Comparison of ENCODE assay signal across 11 cellular contexts in the genomic region with DNA sequence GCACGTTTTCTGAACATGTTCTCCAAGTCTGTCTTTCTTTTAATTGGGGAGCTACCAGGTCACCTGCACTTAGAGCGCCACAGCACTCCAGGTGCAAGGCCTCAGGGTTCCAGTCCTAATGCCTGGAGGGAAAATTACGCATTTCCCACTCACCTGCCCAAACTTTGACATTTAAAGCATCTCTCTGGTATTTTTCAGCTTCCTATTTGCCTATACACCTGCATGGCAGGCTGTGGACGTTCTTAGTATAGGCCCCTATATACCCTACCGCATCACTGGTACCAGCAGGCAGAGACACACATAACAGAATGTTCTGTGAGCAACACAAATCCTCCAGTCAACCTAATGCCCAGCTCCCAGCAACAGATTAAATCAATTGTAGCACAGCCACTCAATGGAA.
DNase-seq lines count a peak whose midpoint lies in the region; ATAC-seq and TF ChIP-seq lines count a peak whose summit lies in the region.
"Had no signal": no experiment of that assay in that cellular context is flagged by ENCODE, and none has a peak within 500 bp of the region (broad histone marks: within the 10 kb centered on the region; RNA-seq: fewer than 3 reads in every experiment).

No MANE protein-coding gene starts in this region.

- no peak overlapping the region for H3K27ac ChIP-seq in BLaER1
- H3K27ac ChIP-seq in H9 (ENCODE audit: insufficient read length, low read depth, low read length), result no peak overlapping the region
- H3K27ac ChIP-seq in neuronal stem cell (replicated peaks; ENCODE audit: low read length), result no peak overlapping the region
- no peak overlapping the region for H3K27ac ChIP-seq in spleen

- peaks cover 42 to 43% of the 10 kb centered on the region in 2 experiments for H3K4me1 Mint-ChIP-seq in H9
- peaks cover 16 to 24% (median 23%) of the 10 kb centered on the region in 3 donors for H3K4me1 Mint-ChIP-seq in T-cell
- peaks cover 21 to 29% of the 10 kb centered on the region in 2 donors for H3K4me1 Mint-ChIP-seq in immature natural killer cell
- H3K4me1 Mint-ChIP-seq in CD14-positive monocyte, result peaks cover 49% of the 10 kb centered on the region

- H2BK20ac ChIP-seq in H9 (ENCODE audit: low read depth, low read length, poor library complexity, severe bottlenecking), result no peak overlapping the region

- H3K36me3 ChIP-seq in BLaER1 (no peaks in the 10 kb centered on the region), neuronal stem cell (replicated peaks in 1 of 2; ENCODE audit: control insufficient read depth in 2 of 2, insufficient read depth in 2 of 2, low read length in 2 of 2) (no peaks in the 10 kb centered on the region), spleen (no peaks in the 10 kb centered on the region)
- H3K36me3 ChIP-seq: pancreas had no signal

- H2AK5ac ChIP-seq in H9 (ENCODE audit: insufficient read length, low read length), result no peak overlapping the region
- H2AK5ac ChIP-seq in neuronal stem cell (ENCODE audit: low read depth, low read length), result no peak overlapping the region

- H3K9me3 Mint-ChIP-seq in H9 (peaks cover 3 to 4% of the 10 kb centered on the region in 2 experiments), T-cell (peaks cover 0 to 8% (median 7%) of the 10 kb centered on the region in 3 donors), immature natural killer cell (peaks cover 3 to 8% (median 7%) of the 10 kb centered on the region in 6 donors), CD14-positive monocyte (peaks cover 3 to 11% (median 7%) of the 10 kb centered on the region in 7 donors)

- H3K9ac ChIP-seq in BLaER1, result no peak overlapping the region
- no peak overlapping the region for H3K9ac ChIP-seq in H9 (ENCODE audit: extremely low read depth, insufficient read length, low read length)
- no peak overlapping the region for H3K9ac ChIP-seq in neuronal stem cell (ENCODE audit: low read depth, low read length, poor library complexity)

- no peak overlapping the region for H3K14ac ChIP-seq in H9 (ENCODE audit: insufficient read depth, low read length)
- no peak overlapping the region for H3K14ac ChIP-seq in neuronal stem cell (ENCODE audit: low read length)

- H3K79me1 ChIP-seq in H9 (ENCODE audit: insufficient read depth, low read depth, low read length, poor library complexity, severe bottlenecking), result no peaks in the 10 kb centered on the region
- H3K79me1 ChIP-seq in neuronal stem cell (ENCODE audit: low read depth, low read length), result no peaks in the 10 kb centered on the region

- H4K8ac ChIP-seq in H9 (replicated peaks; ENCODE audit: insufficient read length, low read depth, low read length) (no peak overlapping the region), neuronal stem cell (ENCODE audit: low read depth, low read length) (no peak overlapping the region)

- no peak overlapping the region for H2BK12ac ChIP-seq in H9 (ENCODE audit: insufficient read length, low read depth, low read length)
- H2BK12ac ChIP-seq in neuronal stem cell (ENCODE audit: low read length), result no peak overlapping the region

- H3K9me3 ChIP-seq in BLaER1 (peaks cover 14% of the 10 kb centered on the region), H9 (ENCODE audit: control insufficient read depth, low read depth, low read length) (no peaks in the 10 kb centered on the region), neuronal stem cell (replicated peaks in 1 of 2; ENCODE audit: control insufficient read depth in 2 of 2, insufficient read depth in 1 of 2, low read depth in 1 of 2, low read length in 2 of 2) (peaks cover 2 to 5% of the 10 kb centered on the region in 2 donors), spleen (peaks cover 2 to 18% (median 12%) of the 10 kb centered on the region in 8 donors)
- H3K9me3 ChIP-seq: pancreas had no signal

- H3K4me1 ChIP-seq in BLaER1, result peaks cover 29% of the 10 kb centered on the region
- peaks cover 8% of the 10 kb centered on the region; the same call in 1 of the 2 replicates for H3K4me1 ChIP-seq in H9 (ENCODE audit: insufficient read depth, low read length)
- H3K4me1 ChIP-seq in neuronal stem cell (ENCODE audit: control insufficient read depth in 2 of 2, insufficient read depth in 1 of 2, low read depth in 1 of 2, low read length in 2 of 2), result peaks cover 4 to 8% of the 10 kb centered on the region in 2 donors
- H3K4me1 ChIP-seq in spleen, result peaks cover 6 to 34% (median 23%) of the 10 kb centered on the region in 6 donors
- H3K4me1 ChIP-seq: pancreas had no signal

- CTCF ChIA-PET in T-cell (lab: Charles Lee), result no interaction called here

- peak overlapping the region; percentile 84 to 94 for H3K4me3 Mint-ChIP-seq in H9
- peak overlapping the region; percentile 57 to 93 (median 89) for H3K4me3 Mint-ChIP-seq in T-cell
- H3K4me3 Mint-ChIP-seq in immature natural killer cell, result peak overlapping the region; percentile 19 to 97 (median 94)
- H3K4me3 Mint-ChIP-seq in CD14-positive monocyte, result peak overlapping the region in 1 of 2 donors; percentile 2

- H3K4ac ChIP-seq in H9 (ENCODE audit: low read depth, low read length) (no peak overlapping the region), neuronal stem cell (ENCODE audit: low read length) (no peak overlapping the region)

- peaks cover 0 to 4% (median 2%) of the 10 kb centered on the region in 3 experiments; a peak in 5 of 7 replicates for H3K36me3 Mint-ChIP-seq in H9 (ENCODE audit: insufficient read depth in 1 of 3, low read depth in 3 of 3)
- H3K36me3 Mint-ChIP-seq in T-cell, result peaks cover 3% of the 10 kb centered on the region
- H3K36me3 Mint-ChIP-seq in immature natural killer cell, result peaks cover 3 to 4% (median 4%) of the 10 kb centered on the region in 3 donors
- peaks cover 2 to 4% of the 10 kb centered on the region in 2 donors for H3K36me3 Mint-ChIP-seq in CD14-positive monocyte

- WGBS in H9 (ENCODE audit: extremely low coverage, insufficient read length, low lambda C conversion rate), result no CpG with 5 or more reads among the region's 5 CpGs
- no CpG with 5 or more reads among the region's 5 CpGs for WGBS in neuronal stem cell (ENCODE audit: extremely low coverage in 2 of 2, insufficient read length in 2 of 2, insufficient replicate concordance in 1 of 2), 2 donors
- 84 to 90% (median 85%) methylated on average over 5 of the region's 5 CpGs for WGBS in spleen, 5 donors

- H3K18ac ChIP-seq in H9 (ENCODE audit: insufficient read length, low read depth, low read length), result no peak overlapping the region
- no peak overlapping the region for H3K18ac ChIP-seq in neuronal stem cell (ENCODE audit: low read length)

- H3K56ac ChIP-seq in H9 (ENCODE audit: insufficient read length, low read depth, low read length), result no peak overlapping the region

- H3K4me3 ChIP-seq in BLaER1, result peak overlapping the region; percentile 85
- H3K4me3 ChIP-seq in neuronal stem cell (ENCODE audit: low read length in 2 of 2), result no peak overlapping the region
- peak overlapping the region in 1 of 8 donors; percentile 91 for H3K4me3 ChIP-seq in spleen

- H3K23ac ChIP-seq in H9 (ENCODE audit: insufficient read length, low read depth, low read length) (no peak overlapping the region), neuronal stem cell (ENCODE audit: low read depth, low read length, poor library complexity) (no peak overlapping the region)

- peak overlapping the region; percentile 77 for H3K4me2 ChIP-seq in BLaER1
- peak overlapping the region; percentile 67 for H3K4me2 ChIP-seq in H9 (ENCODE audit: insufficient read depth, insufficient read length, low read length)
- no peak overlapping the region for H3K4me2 ChIP-seq in neuronal stem cell (ENCODE audit: insufficient read depth, low read length, poor library complexity, severe bottlenecking)

- TF ChIP-seq POLR2A in spleen (IDR thresholded peaks at IDR 0.05), result no peak

- no peaks in the 10 kb centered on the region for H3K79me2 ChIP-seq in H9 (ENCODE audit: insufficient read depth, low read length)

- H3K27ac Mint-ChIP-seq in H9, result peak overlapping the region in 2 of 3 experiments; percentile 5 to 32; a peak in 1 of 7 replicates
- H3K27ac Mint-ChIP-seq in T-cell, result peak overlapping the region; percentile 44 to 49
- peak overlapping the region in 2 of 6 donors; percentile 37 to 75 for H3K27ac Mint-ChIP-seq in immature natural killer cell
- H3K27ac Mint-ChIP-seq in CD14-positive monocyte, result no peak overlapping the region

- H2BK120ac ChIP-seq in H9 (ENCODE audit: low read depth, low read length, poor library complexity, severe bottlenecking), result no peak overlapping the region
- no peak overlapping the region for H2BK120ac ChIP-seq in neuronal stem cell (ENCODE audit: low read depth, low read length)

- TF ChIP-seq CTCF in H9 (conservative IDR thresholded peaks at IDR 0.05) (no peak), spleen (IDR thresholded peaks at IDR 0.05 in 8 of 11, conservative IDR thresholded peaks at IDR 0.05 in 3 of 11) (no peak), CD14-positive monocyte (IDR thresholded peaks at IDR 0.05) (no peak)

- intact Hi-C loops in spleen (cut with DNase I; ENCODE audit: low total_unique reads), result loop anchor here (10.0 kb wide), 1 partner anchor 360 kb away; the partner anchor contains the start of gene ERCC4
- intact Hi-C loops in CD14-positive monocyte (cut with micrococcal nuclease), result loop anchor here in 1 of 2 donors (10.0 kb wide), 1 partner anchor 340 kb away; no protein-coding TSS in a partner anchor

- DNase-seq in H9, result peak; percentile 36
- DNase-seq in T-cell, result no peak
- no peak for DNase-seq in immature natural killer cell
- no peak for DNase-seq in neuronal stem cell (ENCODE audit: low spot score)
- no peak for DNase-seq in spleen
- DNase-seq in CD14-positive monocyte (ENCODE audit: low spot score), result no peak
- DNase-seq: dermis blood vessel endothelial cell, NCI-H187 treated with DMSO at 0.1 percent for 48 hours had no signal

- no peak overlapping the region for H2BK15ac ChIP-seq in H9 (ENCODE audit: low read depth, low read length)
- no peak overlapping the region for H2BK15ac ChIP-seq in neuronal stem cell (ENCODE audit: low read length)

- no peak for ATAC-seq in T-cell (replicated peaks in 1 of 4)
- ATAC-seq in HG03521 (IDR thresholded peaks at IDR 0.05; ENCODE audit: unreplicated experiment), result no peak

- H3T11ph ChIP-seq in H9 (ENCODE audit: low read length), result no peak overlapping the region

- H4K91ac ChIP-seq in H9 (ENCODE audit: insufficient read length, low read depth, low read length) (no peak overlapping the region), neuronal stem cell (ENCODE audit: low read depth, low read length, poor library complexity) (no peak overlapping the region)

- H3K27me3 ChIP-seq in BLaER1 (no peaks in the 10 kb centered on the region), H9 (ENCODE audit: insufficient read depth, low read length) (no peaks in the 10 kb centered on the region), neuronal stem cell (ENCODE audit: control insufficient read depth in 3 of 3, insufficient read depth in 3 of 3, low read depth in 1 of 3, low read length in 3 of 3) (peaks cover 0 to 5% (median 0%) of the 10 kb centered on the region in 3 experiments), spleen (replicated peaks in 1 of 7) (no peaks in the 10 kb centered on the region)
- H3K27me3 ChIP-seq: pancreas had no signal

- H3K27me3 Mint-ChIP-seq in H9 (ENCODE audit: low read depth) (peaks cover 9% of the 10 kb centered on the region), T-cell (no peaks in the 10 kb centered on the region), immature natural killer cell (ENCODE audit: low read depth in 3 of 3) (peaks cover 22 to 34% (median 31%) of the 10 kb centered on the region in 3 donors), CD14-positive monocyte (ENCODE audit: low read depth in 3 of 3) (peaks cover 2 to 3% (median 3%) of the 10 kb centered on the region in 3 donors)

- H2BK5ac ChIP-seq in H9 (ENCODE audit: insufficient read length, low read length) (no peak overlapping the region), neuronal stem cell (ENCODE audit: low read length) (no peak overlapping the region)

- no peak overlapping the region for H4K5ac ChIP-seq in H9 (ENCODE audit: insufficient read length, low read depth, low read length)

- H3K23me2 ChIP-seq in H9 (ENCODE audit: insufficient read length, low read depth, low read length, poor library complexity, severe bottlenecking), result peaks cover 13% of the 10 kb centered on the region

- H2AFZ ChIP-seq in H9 (ENCODE audit: low read length) (no peak overlapping the region), neuronal stem cell (ENCODE audit: low read length) (no peak overlapping the region)

- H4K20me1 ChIP-seq in BLaER1 (no peaks in the 10 kb centered on the region), H9 (ENCODE audit: control insufficient read depth, insufficient read depth, insufficient read length) (no peaks in the 10 kb centered on the region)

- POLR2A ChIA-PET in T-cell (lab: Charles Lee), result no interaction called here

Comparison
In these comparisons a context has a peak if more than half of its experiments do, and no peak if none do; other contexts are left out.
1. H3K27ac Mint-ChIP-seq: peak in H9 (2 of 3) and T-cell (2 of 2); none in CD14-positive monocyte (0 of 7).